Comparison of ENCODE assay signal across 20 cellular contexts in the genomic region with DNA sequence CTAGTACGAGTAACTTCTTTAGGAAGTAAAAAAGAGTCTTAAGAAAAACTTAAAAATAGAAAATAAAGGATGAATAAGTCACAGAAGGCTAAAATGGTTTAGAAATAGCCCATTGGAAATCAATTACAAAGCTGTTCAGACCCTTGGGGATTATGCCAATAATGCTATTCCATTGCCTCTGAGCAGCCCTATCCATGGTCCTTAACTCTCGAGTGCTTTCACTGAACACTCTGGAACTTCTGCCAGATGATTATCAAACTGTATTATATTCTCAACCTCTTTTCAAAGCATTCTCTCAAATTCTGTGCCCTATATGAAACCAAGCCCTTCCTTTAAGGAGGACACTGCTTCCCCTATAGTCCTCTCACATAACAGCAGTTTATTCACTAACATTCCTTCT. TPM values are rescaled to one million over a fixed set of nuclear protein-coding genes. Genes with fewer than 3 reads are reported as not detected.
DNase-seq lines count a peak whose midpoint lies in the region; ATAC-seq, FAIRE-seq and TF ChIP-seq lines count a peak whose summit lies in the region.
"Had no signal": no experiment of that assay in that cellular context is flagged by ENCODE, and none has a peak within 500 bp of the region (broad histone marks: within the 10 kb centered on the region; RNA-seq: fewer than 3 reads in every experiment).

No MANE protein-coding gene starts in this region.

- POLR2A ChIA-PET in HepG2 (lab: Yijun Ruan, JAX), result no interaction called here

- H3K4me2 ChIP-seq in HepG2 (ENCODE audit: low read depth, low read length), result no peak overlapping the region

- TF ChIP-seq POLR2A in HepG2 (IDR thresholded peaks at IDR 0.05; ENCODE audit: insufficient read depth in 1 of 2, low read depth in 2 of 2, low read length in 2 of 2) (no peak), right lobe of liver (IDR thresholded peaks at IDR 0.05) (no peak)

- TF ChIP-seq CTCF in HepG2 (CRISPR knock-in tag; IDR thresholded peaks at IDR 0.05), result no peak
- TF ChIP-seq CTCF in right lobe of liver (IDR thresholded peaks at IDR 0.05), result no peak
- no peak for TF ChIP-seq CTCF in astrocyte of the spinal cord (IDR thresholded peaks at IDR 0.05; ENCODE audit: low read depth, low read length)
- TF ChIP-seq CTCF in fibroblast of the aortic adventitia (IDR thresholded peaks at IDR 0.05; ENCODE audit: insufficient read depth, low read length), result no peak

- H2AFZ ChIP-seq in HepG2 (ENCODE audit: low read length), result no peak overlapping the region

- no peak for DNase-seq in HepG2 (ENCODE audit: low spot score)
- DNase-seq in right lobe of liver, result no peak
- peak; percentile 37 for DNase-seq in astrocyte of the spinal cord (ENCODE audit: low read depth, low spot score)
- DNase-seq in fibroblast of the aortic adventitia (ENCODE audit: low read depth), result peak; percentile 36
- peak; percentile 7 for DNase-seq in smooth muscle cell of the brain vasculature (ENCODE audit: low read depth, low spot score)
- no peak for DNase-seq in NCI-H510A (lab: John Stamatoyannopoulos, UW)
- DNase-seq in globus pallidus (ENCODE audit: low spot score), result no peak
- no peak for DNase-seq in activated CD8-positive, alpha-beta memory T cell treated with anti-CD3 and anti-CD28 coated beads for 24 hours
- DNase-seq: activated CD4-positive, alpha-beta T cell treated with anti-CD3 and anti-CD28 coated beads for 48 hours; activated CD8-positive, alpha-beta memory T cell treated with anti-CD3 and anti-CD28 coated beads, Interleukin-2, amount 50 U/mL, for 4 hours; activated effector memory CD4-positive, alpha-beta T cell treated with anti-CD3 and anti-CD28 coated beads, Interleukin-2, amount 50 U/mL, for 16 hours; amygdala; DND-41; heart left ventricle; NCI-H2081; NCI-H526 treated with DMSO at 0.1 percent for 48 hours had no signal

- H3K36me3 ChIP-seq in HepG2 (replicated peaks in 1 of 2; ENCODE audit: control insufficient read depth in 1 of 2, insufficient read depth in 2 of 2, low read length in 2 of 2), result no peaks in the 10 kb centered on the region
- no peaks in the 10 kb centered on the region for H3K36me3 ChIP-seq in right lobe of liver
- H3K36me3 ChIP-seq: heart left ventricle, right atrium auricular region had no signal

- ATAC-seq in HepG2 (no peak), right lobe of liver (no peak)
- ATAC-seq: heart left ventricle had no signal

- no peaks in the 10 kb centered on the region for H4K20me1 ChIP-seq in HepG2 (ENCODE audit: insufficient read depth, low read length)

- H3K79me2 ChIP-seq in HepG2 (ENCODE audit: insufficient read depth, low read length), result no peaks in the 10 kb centered on the region

- H3K9ac ChIP-seq in HepG2 (ENCODE audit: insufficient read depth, low read depth, low read length), result no peak overlapping the region

- TF ChIP-seq RAD21 in HepG2 (CRISPR knock-in tag; IDR thresholded peaks at IDR 0.05), result no peak

- 3% methylated on average over 2 of the region's 2 CpGs for WGBS in HepG2 (ENCODE audit: low lambda C conversion rate)
- 61% methylated on average over 2 of the region's 2 CpGs for WGBS in right lobe of liver (ENCODE audit: insufficient coverage, low coverage, low lambda C conversion rate, missing lambda C conversion rate)

- TF ChIP-seq EP300 in HepG2 (IDR thresholded peaks at IDR 0.05; ENCODE audit: low read depth in 2 of 2, low read length in 2 of 2) (no peak), HepG2 (CRISPR knock-in tag; IDR thresholded peaks at IDR 0.05; ENCODE audit: borderline replicate concordance) (no peak)

- CTCF ChIA-PET in HepG2 (lab: Yijun Ruan, JAX; ENCODE audit: low intra/inter-chr PET ratio, low total read pairs), result no interaction called here

- no peaks in the 10 kb centered on the region for H3K4me1 ChIP-seq in HepG2 (ENCODE audit: insufficient read depth, low read length)
- H3K4me1 ChIP-seq in right lobe of liver, result no peaks in the 10 kb centered on the region
- H3K4me1 ChIP-seq: heart left ventricle, right atrium auricular region had no signal

- no peak for FAIRE-seq in HepG2 (lab: Jason Lieb, UNC)
- FAIRE-seq: urothelium cell line had no signal

- H3K27me3 ChIP-seq in HepG2 (ENCODE audit: control insufficient read depth in 1 of 2, insufficient read depth in 2 of 2, low read length in 2 of 2) (no peaks in the 10 kb centered on the region), right lobe of liver (no peaks in the 10 kb centered on the region)
- H3K27me3 ChIP-seq: heart left ventricle, right atrium auricular region had no signal

- H3K27ac ChIP-seq in HepG2 (ENCODE audit: extremely low read length, insufficient read depth, low read length) (no peak overlapping the region), right lobe of liver (no peak overlapping the region)
- H3K27ac ChIP-seq: coronary artery, heart left ventricle, right atrium auricular region, SK-N-MC had no signal

- H3K4me3 ChIP-seq in HepG2 (replicated peaks in 1 of 3; ENCODE audit: insufficient read depth in 1 of 3, low read depth in 2 of 3, low read length in 3 of 3) (no peak overlapping the region), right lobe of liver (no peak overlapping the region), astrocyte of the spinal cord (ENCODE audit: low read depth, low read length) (no peak overlapping the region), fibroblast of the aortic adventitia (ENCODE audit: low read depth, low read length) (no peak overlapping the region)
- H3K4me3 ChIP-seq: coronary artery, heart left ventricle, right atrium auricular region, SK-N-MC had no signal

- in situ Hi-C loops in HepG2 (cut with HindIII; ENCODE audit: extremely low pct_ligation_motif_present, low pct_unique_long_range_greater_than_20kb) (no loop called here), astrocyte of the spinal cord (cut with HindIII; ENCODE audit: low sequenced_read_pairs) (no loop called here)

- no TSS peak for BruUV-seq in HepG2 (replicated peaks; lab: Mats Ljungman, UMichigan)

- intact Hi-C loops in HepG2 (cut with micrococcal nuclease; ENCODE audit: unreplicated experiment), result loop anchor here (10.0 kb wide), 1 partner anchor 658 kb away; the partner anchor contains the start of gene SLC39A8
- intact Hi-C loops in right lobe of liver (cut with DNase I), result loop anchor here in 1 of 2 donors (10.0 kb wide), 1 partner anchor 388 kb away; no protein-coding TSS in a partner anchor

- no peaks in the 10 kb centered on the region for H3K9me3 ChIP-seq in HepG2 (ENCODE audit: low read length)
- H3K9me3 ChIP-seq in right lobe of liver, result no peaks in the 10 kb centered on the region
- H3K9me3 ChIP-seq: heart left ventricle, right atrium auricular region had no signal

TF ChIP-seq in HepG2, 621 proteins besides CTCF, POLR2A, EP300 and RAD21 (continues in another document):
- TF ChIP-seq MIER2 (CRISPR knock-in tag; IDR thresholded peaks at IDR 0.05) (peak; percentile 91), REST (IDR thresholded peaks at IDR 0.05; ENCODE audit: borderline replicate concordance in 1 of 2, low read depth in 1 of 2, low read length in 2 of 2) (peak; percentile 39 to 91)

RNA-seq across cellular contexts. Expression of gene SLC9B1, which starts 17.0 kb away (rescaled TPM):
- total RNA-seq in HepG2 (2016; rRNA removed; fragmentation: Illumina TruSeq; extraction: Trizol), result 0.20 TPM in 1 of 2 replicates, not detected in the other
- 0.71 and 0.81 TPM in 2 replicates for total RNA-seq in HepG2 (2016; cell fraction: cytosol; rRNA removed; fragmentation: Illumina TruSeq; extraction: Trizol; ENCODE audit: low read depth)
- 0.28 TPM in 1 of 2 replicates, not detected in the other for total RNA-seq in HepG2 (2016; cell fraction: insoluble cytoplasmic fraction; rRNA removed; fragmentation: Illumina TruSeq; extraction: Trizol)
- 0.24 and 0.31 TPM in 2 replicates for total RNA-seq in HepG2 (2016; cell fraction: membrane; rRNA removed; fragmentation: Illumina TruSeq; extraction: Trizol)
- 0.53 TPM in 1 of 2 replicates, not detected in the other for total RNA-seq in HepG2 (2016; cell fraction: nucleus; rRNA removed; fragmentation: Illumina TruSeq; extraction: Trizol)
- polyA plus RNA-seq in HepG2 (2011; rRNA removed), result 0.17 and 0.18 TPM in 2 replicates
- 0.13 and 0.45 TPM in 2 replicates for polyA plus RNA-seq in HepG2 (2011; cell fraction: cytosol; rRNA removed)
- 0.43 TPM in 1 of 2 replicates, not detected in the other for polyA plus RNA-seq in HepG2 (2011; cell fraction: nucleus; rRNA removed)
- polyA plus RNA-seq in HepG2 (2012), result 0.29 and 1.1 TPM in 2 replicates
- 0.20 TPM in 1 of 2 replicates, not detected in the other for polyA plus RNA-seq in HepG2 (2016; cell fraction: cytosol; fragmentation: Illumina TruSeq; extraction: Trizol; ENCODE audit: low read depth)
- not detected in 2 replicates for polyA plus RNA-seq in HepG2 (2016; cell fraction: insoluble cytoplasmic fraction; fragmentation: Illumina TruSeq; extraction: Trizol; ENCODE audit: low read depth)
- polyA plus RNA-seq in HepG2 (2016; cell fraction: membrane; fragmentation: Illumina TruSeq; extraction: Trizol; ENCODE audit: low read depth), result not detected in 2 replicates
- not detected in 2 replicates for polyA plus RNA-seq in HepG2 (2016; cell fraction: nucleus; fragmentation: Illumina TruSeq; extraction: Trizol; ENCODE audit: insufficient read depth, low read depth)
- 0.12 TPM in 1 of 2 replicates, not detected in the other for polyA minus RNA-seq in HepG2 (2011; rRNA and poly(A)+ RNA removed; ENCODE audit: low replicate concordance)
- 1.1 TPM in 1 of 2 replicates, not detected in the other for polyA minus RNA-seq in HepG2 (2011; cell fraction: cytosol; rRNA and poly(A)+ RNA removed)
- polyA minus RNA-seq in HepG2 (2011; cell fraction: nucleus; rRNA and poly(A)+ RNA removed), result 2.6 and 4.0 TPM in 2 replicates
- under 1 TPM in 4 of 6 experiments, not detected in 2; 0.24 to 0.56 (median 0.51) TPM for total RNA-seq in right lobe of liver
- total RNA-seq in fibroblast of the aortic adventitia (ENCODE audit: low replicate concordance), result 1.2 and 2.0 TPM in 2 replicates

Comparison
In these comparisons a context has a peak if more than half of its experiments do, and no peak if none do; other contexts are left out.
1. DNase-seq: peak in astrocyte of the spinal cord (single experiment), fibroblast of the aortic adventitia (single experiment) and smooth muscle cell of the brain vasculature (single experiment); none in HepG2 (single experiment), right lobe of liver (0 of 3), NCI-H510A (single experiment), globus pallidus (single experiment) and activated CD8-positive, alpha-beta memory T cell treated with anti-CD3 and anti-CD28 coated beads for 24 hours (single experiment).